Comparison of ENCODE assay signal across 9 cellular contexts in the genomic region with DNA sequence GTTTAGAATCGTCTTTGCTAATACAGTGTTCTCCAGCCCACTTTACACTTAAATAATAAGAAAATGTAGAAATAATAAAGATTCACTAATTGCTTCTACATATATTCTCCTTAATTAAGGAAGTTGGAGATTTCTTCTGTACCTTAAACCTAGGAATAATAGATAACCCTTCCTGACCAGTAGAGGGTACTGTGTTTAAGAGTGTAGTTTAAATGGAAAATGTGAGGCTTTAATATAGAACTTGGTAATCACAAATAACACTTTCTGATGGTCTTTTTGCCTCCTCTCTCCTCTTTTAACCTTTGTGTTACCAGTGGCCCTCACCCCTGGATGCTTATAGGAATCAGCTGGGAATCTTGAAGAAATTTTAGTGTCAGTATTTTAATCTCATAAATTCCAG. TPM values are rescaled to one million over a fixed set of nuclear protein-coding genes. Genes with fewer than 3 reads are reported as not detected.
A peak's percentile ranks its signal among the peaks of the same experiment; 100 is the strongest.
DNase-seq lines count a peak whose midpoint lies in the region; ATAC-seq and TF ChIP-seq lines count a peak whose summit lies in the region.
"Had no signal": no experiment of that assay in that cellular context is flagged by ENCODE, and none has a peak within 500 bp of the region (broad histone marks: within the 10 kb centered on the region; RNA-seq: fewer than 3 reads in every experiment).

No MANE protein-coding gene starts in this region.

- TF ChIP-seq CTCF in MCF 10A (IDR thresholded peaks at IDR 0.05; ENCODE audit: unreplicated experiment) (peak; percentile 30), breast epithelium (IDR thresholded peaks at IDR 0.05) (peak in 1 of 3 donors; percentile 27), PC-9 (conservative IDR thresholded peaks at IDR 0.05) (peak; percentile 65), fibroblast of mammary gland (conservative IDR thresholded peaks at IDR 0.05; ENCODE audit: control insufficient read depth, insufficient read depth, low read depth, low read length) (peak; percentile 42), tibial nerve (IDR thresholded peaks at IDR 0.05) (peak in 3 of 5 experiments; percentile 10 to 19 (median 12))

- peak; percentile 27 for DNase-seq in MCF 10A (ENCODE audit: unreplicated experiment)
- no peak for DNase-seq in breast epithelium (ENCODE audit: low spot score in 2 of 2)
- no peak for DNase-seq in PC-9
- peak; percentile 33 for DNase-seq in fibroblast of mammary gland (ENCODE audit: low read depth)
- DNase-seq in tibial nerve (ENCODE audit: low spot score in 2 of 2): no peak
- DNase-seq in stimulated activated CD4-positive, alpha-beta T cell treated with anti-CD3 and anti-CD28 coated beads, Interleukin-1b, Interleukin-23, amount 100 ng/mL, for 48 hours: no peak
- no peak for DNase-seq in NCI-H128 (lab: John Stamatoyannopoulos, UW; ENCODE audit: unreplicated experiment)
- DNase-seq: NCI-H1436 treated with DMSO at 0.1 percent for 48 hours had no signal

- WGBS in tibial nerve, 2 donors: 90 to 96% methylated on average over 1 of the region's 1 CpG

- H3K4me1 Mint-ChIP-seq in MCF 10A (ENCODE audit: insufficient read depth, unreplicated experiment): no peaks in the 10 kb centered on the region

- H3K79me2 ChIP-seq in PC-9 (ENCODE audit: low read depth): no peaks in the 10 kb centered on the region

- POLR2A ChIA-PET in MCF 10A (lab: Yijun Ruan, JAX): interaction anchor here (0.7 to 1.6 kb wide), 2 partner anchors 39 to 150 kb away, joined by 3 to 5 read pairs; partner anchors contain the start of gene SLC46A3
- POLR2A ChIA-PET in PC-9 (lab: Charles Lee; ENCODE audit: unreplicated experiment): no interaction called here

- no peaks in the 10 kb centered on the region for H3K9me3 ChIP-seq in breast epithelium
- no peaks in the 10 kb centered on the region for H3K9me3 ChIP-seq in PC-9 (ENCODE audit: insufficient read depth, low read depth)
- H3K9me3 ChIP-seq in tibial nerve: no peaks in the 10 kb centered on the region

- H3K4me3 Mint-ChIP-seq in MCF 10A (ENCODE audit: unreplicated experiment): no peak overlapping the region

- H4K20me1 ChIP-seq in PC-9 (ENCODE audit: insufficient read depth): no peaks in the 10 kb centered on the region

- H3K27ac Mint-ChIP-seq in MCF 10A (ENCODE audit: low read depth, unreplicated experiment): no peak overlapping the region

- BruUV-seq in MCF 10A (replicated peaks; lab: Mats Ljungman, UMichigan) (no TSS peak), PC-9 (replicated peaks; lab: Mats Ljungman, UMichigan) (no TSS peak)

- H3K27ac ChIP-seq in breast epithelium (no peak overlapping the region), PC-9 (no peak overlapping the region), tibial nerve (no peak overlapping the region)

- H3K4me3 ChIP-seq in breast epithelium (no peak overlapping the region), PC-9 (no peak overlapping the region), fibroblast of mammary gland (ENCODE audit: control insufficient read depth, low read depth, low read length) (no peak overlapping the region), tibial nerve (no peak overlapping the region)

- TF ChIP-seq POLR2A in breast epithelium (IDR thresholded peaks at IDR 0.05) (no peak), tibial nerve (IDR thresholded peaks at IDR 0.05) (no peak)

- peaks cover 13% of the 10 kb centered on the region for H3F3A ChIP-seq in PC-9 (ENCODE audit: insufficient read depth, low read depth)

- no peaks in the 10 kb centered on the region for H3K9me2 ChIP-seq in PC-9 (ENCODE audit: insufficient read depth)

- no peaks in the 10 kb centered on the region for H3K36me3 ChIP-seq in breast epithelium
- peaks cover 6% of the 10 kb centered on the region; the same call in 1 of the 2 replicates for H3K36me3 ChIP-seq in PC-9 (ENCODE audit: low read depth)
- H3K36me3 ChIP-seq in tibial nerve: peaks cover 0 to 63% (median 6%) of the 10 kb centered on the region in 3 donors

- CTCF ChIA-PET in MCF 10A (lab: Yijun Ruan, JAX): interaction anchor here (0.7 to 2.9 kb wide), 13 partner anchors 9 to 1809 kb away, joined by 3 to 49 read pairs (median 4); partner anchors contain the start of gene POMP
- CTCF ChIA-PET in PC-9 (lab: Charles Lee): interaction anchor here (0.6 kb wide), 1 partner anchor 1223 kb away, joined by 5 read pairs; no protein-coding TSS in a partner anchor

- H3K27me3 ChIP-seq in breast epithelium (no peaks in the 10 kb centered on the region), PC-9 (ENCODE audit: insufficient read depth, low read depth) (no peaks in the 10 kb centered on the region), tibial nerve (no peaks in the 10 kb centered on the region)

- intact Hi-C loops in MCF 10A (cut with micrococcal nuclease): loop anchor here (1.0 to 5.0 kb wide), 2 partner anchors 38 to 117 kb away; partner anchors contain the start of gene SLC46A3
- intact Hi-C loops in breast epithelium (cut with DNase I; ENCODE audit: low total_unique reads): no loop called here
- intact Hi-C loops in PC-9 (cut with micrococcal nuclease; ENCODE audit: unreplicated experiment): loop anchor here (1.0 kb wide), 1 partner anchor 117 kb away; no protein-coding TSS in a partner anchor

- ATAC-seq in HG03565 (IDR thresholded peaks at IDR 0.05; ENCODE audit: unreplicated experiment): no peak

- H2AFZ ChIP-seq in PC-9: no peak overlapping the region

- H3K4me1 ChIP-seq in breast epithelium (no peaks in the 10 kb centered on the region), PC-9 (replicated peaks; ENCODE audit: insufficient read depth) (no peaks in the 10 kb centered on the region), tibial nerve (no peaks in the 10 kb centered on the region)

- H3K27me3 Mint-ChIP-seq in MCF 10A (ENCODE audit: insufficient read depth, unreplicated experiment): no peaks in the 10 kb centered on the region

- no peaks in the 10 kb centered on the region for H3K9me3 Mint-ChIP-seq in MCF 10A (ENCODE audit: unreplicated experiment)

- H3K36me3 Mint-ChIP-seq in MCF 10A (ENCODE audit: insufficient read depth, unreplicated experiment): peaks cover 46% of the 10 kb centered on the region

- TF ChIP-seq EP300 in tibial nerve (IDR thresholded peaks at IDR 0.05): no peak

- H3K4me2 ChIP-seq in PC-9: no peak overlapping the region

RNA-seq across cellular contexts. Expression of gene POMP, which starts 20.7 kb away (rescaled TPM):
- 103 and 136 TPM in 2 replicates for total RNA-seq in MCF 10A (2022)
- total RNA-seq in breast epithelium: 10 to 100 TPM; 47.3 to 72.5 (median 65.5) TPM
- 44.2 and 63.7 TPM in 2 replicates for total RNA-seq in PC-9 (2021)
- 10 to 100 TPM; 37.5 to 60.3 (median 52.0) TPM for total RNA-seq in tibial nerve

RNA-seq across cellular contexts. Expression of gene SLC46A3, which starts 39.1 kb away (rescaled TPM):
- 6.4 and 8.1 TPM in 2 replicates for total RNA-seq in MCF 10A (2022)
- 10 to 100 TPM; 17.1 to 29.7 (median 25.6) TPM for total RNA-seq in breast epithelium
- total RNA-seq in PC-9 (2021): 0.15 and 0.25 TPM in 2 replicates
- 10 to 100 TPM in 2 of 4 donors, 1 to 10 TPM in 2; 6.5 to 12.0 (median 9.0) TPM for total RNA-seq in tibial nerve

Comparison
In these comparisons a context has a peak if more than half of its experiments do, and no peak if none do; other contexts are left out.
1. DNase-seq: peak in MCF 10A (single experiment) and fibroblast of mammary gland (single experiment); none in breast epithelium (0 of 2), PC-9 (0 of 2), tibial nerve (0 of 2), stimulated activated CD4-positive, alpha-beta T cell treated with anti-CD3 and anti-CD28 coated beads, Interleukin-1b, Interleukin-23, amount 100 ng/mL, for 48 hours (single experiment) and NCI-H128 (single experiment).